9 cellular contexts compared by ENCODE assay signal in genomic region chr18:34809697-34810096, GRCh38.
DNase-seq lines count a peak whose midpoint lies in the region; ATAC-seq, FAIRE-seq and TF ChIP-seq lines count a peak whose summit lies in the region.
"Had no signal": no experiment of that assay in that cellular context is flagged by ENCODE, and none has a peak within 500 bp of the region (broad histone marks: within the 10 kb centered on the region; RNA-seq: fewer than 3 reads in every experiment).

No MANE protein-coding gene starts in this region.

- intact Hi-C loops in dorsolateral prefrontal cortex (cut with DNase I), result no loop called here

- H3K4me3 ChIP-seq in NB4 (ENCODE audit: low read depth, low read length) (no peak overlapping the region), dorsolateral prefrontal cortex (peak overlapping the region in 2 of 59 donors; percentile 8 to 19)
- H3K4me3 ChIP-seq: A549 had no signal

- H3K27ac ChIP-seq in dorsolateral prefrontal cortex, result peak overlapping the region in 49 of 59 donors; percentile 11 to 90 (median 67)
- H3K27ac ChIP-seq: A549 had no signal

- no peak for ATAC-seq in GM18868 (IDR thresholded peaks at IDR 0.05; ENCODE audit: unreplicated experiment)
- ATAC-seq: A549 had no signal

- H3K27me3 ChIP-seq in dorsolateral prefrontal cortex, result no peaks in the 10 kb centered on the region

- TF ChIP-seq POLR2A in NB4 (IDR thresholded peaks at IDR 0.05; ENCODE audit: extremely low read depth, insufficient read length) (no peak), GM12891 (IDR thresholded peaks at IDR 0.05; ENCODE audit: low read depth, low read length) (no peak)

- peak; percentile 4 for DNase-seq in DMS153 (lab: John Stamatoyannopoulos, UW)
- DNase-seq in DMS153 treated with DMSO at 0.1 percent for 48 hours (lab: John Stamatoyannopoulos, UW; ENCODE audit: unreplicated experiment), result no peak
- peak; percentile 32 for DNase-seq in NB4 (ENCODE audit: low read depth)
- peak in 6 of 10 donors; percentile 27 to 79 (median 53) for DNase-seq in dorsolateral prefrontal cortex
- DNase-seq in myocyte (ENCODE audit: low read depth), result peak; percentile 64
- no peak for DNase-seq in activated T-cell treated with anti-CD3 and anti-CD28 coated beads, Interleukin-2, amount 50 U/mL, for 48 hours
- DNase-seq in GM12891 (ENCODE audit: insufficient read length, low spot score), result no peak

- TF ChIP-seq CTCF in NB4 (IDR thresholded peaks at IDR 0.05; ENCODE audit: low read depth, low read length), result peak; percentile 28
- peak in 55 of 56 donors; percentile 27 to 58 (median 43) for TF ChIP-seq CTCF in dorsolateral prefrontal cortex (IDR thresholded peaks at IDR 0.05 in 54 of 56, conservative IDR thresholded peaks at IDR 0.05 in 2 of 56; ENCODE audit: low read depth in 1 of 56, partially characterized antibody in 56 of 56)

- no peak for FAIRE-seq in GM12891 (lab: Jason Lieb, UNC)
- FAIRE-seq: A549 had no signal

TF ChIP-seq in GM12891, 5 proteins besides CTCF, POLR2A, EP300 and RAD21:
- TF ChIP-seq TAF1 (IDR thresholded peaks at IDR 0.05; ENCODE audit: low read depth, low read length) (no peak), POU2F2 (IDR thresholded peaks at IDR 0.05; ENCODE audit: low read depth, low read length) (no peak), POLR2AphosphoS5 (IDR thresholded peaks at IDR 0.05; ENCODE audit: low read depth, low read length) (no peak), SPI1 (IDR thresholded peaks at IDR 0.05; ENCODE audit: low read depth, low read length) (no peak), PAX5 (IDR thresholded peaks at IDR 0.05; ENCODE audit: insufficient read depth, low read length, severe bottlenecking) (no peak)

Comparison
In these comparisons a context has a peak if more than half of its experiments do, and no peak if none do; other contexts are left out.
1. DNase-seq: peak in DMS153 (single experiment), NB4 (single experiment), dorsolateral prefrontal cortex (6 of 10) and myocyte (single experiment); none in DMS153 treated with DMSO at 0.1 percent for 48 hours (single experiment), activated T-cell treated with anti-CD3 and anti-CD28 coated beads, Interleukin-2, amount 50 U/mL, for 48 hours (0 of 2) and GM12891 (single experiment).